Comparison of ENCODE assay signal across 12 cellular contexts in the genomic region with DNA sequence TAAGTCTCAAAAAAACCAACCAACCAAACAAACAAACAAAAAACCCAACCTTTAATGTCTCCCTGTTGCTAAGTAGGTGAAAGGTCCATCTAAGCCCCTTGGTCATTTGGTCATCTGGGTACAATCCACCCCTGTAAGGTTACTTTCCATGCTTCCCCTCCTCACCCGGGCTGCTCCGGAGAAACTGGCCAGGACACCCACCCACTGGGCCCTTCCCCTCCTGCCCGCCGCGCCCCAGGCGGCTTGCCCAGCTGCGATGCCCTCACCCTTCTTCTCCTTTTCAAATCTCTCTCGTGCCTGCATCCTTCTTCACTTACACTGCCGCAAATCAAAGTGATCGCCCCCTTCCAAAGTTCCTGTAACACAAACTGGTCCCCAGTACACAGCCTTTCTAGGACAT. TPM values are rescaled to one million over a fixed set of nuclear protein-coding genes. Genes with fewer than 3 reads are reported as not detected.
DNase-seq lines count a peak whose midpoint lies in the region; ATAC-seq and TF ChIP-seq lines count a peak whose summit lies in the region.
"Had no signal": no experiment of that assay in that cellular context is flagged by ENCODE, and none has a peak within 500 bp of the region (broad histone marks: within the 10 kb centered on the region; RNA-seq: fewer than 3 reads in every experiment).

No MANE protein-coding gene starts in this region.

- H3K4me3 ChIP-seq in GM23338, result no peak overlapping the region

- H3K27me3 ChIP-seq in GM23338 (ENCODE audit: insufficient read depth), result no peaks in the 10 kb centered on the region

- peaks cover 2% of the 10 kb centered on the region for H3K36me3 Mint-ChIP-seq in activated CD8-positive, alpha-beta memory T cell treated with anti-CD3 and anti-CD28 coated beads, Interleukin-2, amount 10 ng/mL, durations not matched to agents 7 days and 5 days
- peaks cover 6% of the 10 kb centered on the region for H3K36me3 Mint-ChIP-seq in GM23338 (ENCODE audit: low read depth)
- peaks cover 4% of the 10 kb centered on the region for H3K36me3 Mint-ChIP-seq in effector memory CD8-positive, alpha-beta T cell (ENCODE audit: insufficient read depth)
- H3K36me3 Mint-ChIP-seq in progenitor cell of endocrine pancreas (ENCODE audit: insufficient read depth), result peaks cover 7% of the 10 kb centered on the region

- DNase-seq in activated CD8-positive, alpha-beta memory T cell treated with anti-CD3 and anti-CD28 coated beads, Interleukin-2, amount 10 ng/mL, durations not matched to agents 7 days and 5 days, result no peak
- DNase-seq in activated CD8-positive, alpha-beta memory T cell treated with anti-CD3 and anti-CD28 coated beads for 24 hours, result no peak
- DNase-seq in GM23338 (ENCODE audit: low spot score) (no peak), progenitor cell of endocrine pancreas (ENCODE audit: low spot score, unreplicated experiment) (no peak), NCI-H1092 (lab: John Stamatoyannopoulos, UW) (no peak), ureter (ENCODE audit: low spot score) (no peak)
- no peak for DNase-seq in effector memory CD8-positive, alpha-beta T cell
- DNase-seq in activated CD4-positive, CD25-positive, alpha-beta regulatory T cell treated with anti-CD3 and anti-CD28 coated beads, Interleukin-2, amount 50 U/mL, for 72 hours, result no peak
- DNase-seq: H9, left ventricle myocardium superior, NCI-H1930, small intestine had no signal

- CTCF ChIA-PET in activated CD8-positive, alpha-beta memory T cell treated with anti-CD3 and anti-CD28 coated beads, Interleukin-2, amount 10 ng/mL, durations not matched to agents 7 days and 5 days (lab: Charles Lee), result no interaction called here

- no peaks in the 10 kb centered on the region for H3K36me3 ChIP-seq in GM23338 (ENCODE audit: insufficient read depth)

- peaks cover 49% of the 10 kb centered on the region for H3K79me2 ChIP-seq in GM23338 (replicated peaks; ENCODE audit: insufficient read depth)

- H3K4me2 ChIP-seq in GM23338, result no peak overlapping the region

- no peaks in the 10 kb centered on the region; the same call in 1 of the 2 replicates for H3K4me1 ChIP-seq in GM23338 (ENCODE audit: insufficient read depth)

- H3K4me1 Mint-ChIP-seq in activated CD8-positive, alpha-beta memory T cell treated with anti-CD3 and anti-CD28 coated beads, Interleukin-2, amount 10 ng/mL, durations not matched to agents 7 days and 5 days, result peaks cover 19% of the 10 kb centered on the region
- H3K4me1 Mint-ChIP-seq in GM23338 (peaks cover 6% of the 10 kb centered on the region), progenitor cell of endocrine pancreas (ENCODE audit: low read depth) (peaks cover 35% of the 10 kb centered on the region)
- H3K4me1 Mint-ChIP-seq in effector memory CD8-positive, alpha-beta T cell (ENCODE audit: low read depth in 2 of 2), result peaks cover 20 to 22% of the 10 kb centered on the region in 2 donors

- no peaks in the 10 kb centered on the region for H3K9me3 Mint-ChIP-seq in activated CD8-positive, alpha-beta memory T cell treated with anti-CD3 and anti-CD28 coated beads, Interleukin-2, amount 10 ng/mL, durations not matched to agents 7 days and 5 days (ENCODE audit: low read depth)
- H3K9me3 Mint-ChIP-seq in GM23338 (no peaks in the 10 kb centered on the region), progenitor cell of endocrine pancreas (ENCODE audit: low read depth) (no peaks in the 10 kb centered on the region)
- H3K9me3 Mint-ChIP-seq in effector memory CD8-positive, alpha-beta T cell, result no peaks in the 10 kb centered on the region
- H3K9me3 Mint-ChIP-seq: H9 had no signal

- H2AFZ ChIP-seq in GM23338, result no peak overlapping the region

- no peak for TF ChIP-seq CTCF in GM23338 (conservative IDR thresholded peaks at IDR 0.05; ENCODE audit: low read depth in 2 of 2)
- TF ChIP-seq CTCF in progenitor cell of endocrine pancreas (IDR thresholded peaks at IDR 0.05; ENCODE audit: unreplicated experiment), result no peak

- peak overlapping the region; percentile 80 for H3K4me3 Mint-ChIP-seq in activated CD8-positive, alpha-beta memory T cell treated with anti-CD3 and anti-CD28 coated beads, Interleukin-2, amount 10 ng/mL, durations not matched to agents 7 days and 5 days
- H3K4me3 Mint-ChIP-seq in GM23338 (peak overlapping the region; percentile 85; the same call in 2 of the 3 replicates), progenitor cell of endocrine pancreas (ENCODE audit: low read depth) (peak overlapping the region; percentile 86)
- peak overlapping the region in 1 of 2 donors; percentile 82 for H3K4me3 Mint-ChIP-seq in effector memory CD8-positive, alpha-beta T cell

- H3K27me3 Mint-ChIP-seq in activated CD8-positive, alpha-beta memory T cell treated with anti-CD3 and anti-CD28 coated beads, Interleukin-2, amount 10 ng/mL, durations not matched to agents 7 days and 5 days, result no peaks in the 10 kb centered on the region
- H3K27me3 Mint-ChIP-seq in GM23338 (ENCODE audit: insufficient read depth, low read depth, poor library complexity), result peaks cover 9% of the 10 kb centered on the region
- no peaks in the 10 kb centered on the region for H3K27me3 Mint-ChIP-seq in effector memory CD8-positive, alpha-beta T cell
- H3K27me3 Mint-ChIP-seq in progenitor cell of endocrine pancreas, result no peaks in the 10 kb centered on the region

- H3F3A ChIP-seq in GM23338 (replicated peaks; ENCODE audit: low read depth), result peaks cover 5% of the 10 kb centered on the region

- H3K9me2 ChIP-seq in GM23338 (ENCODE audit: insufficient read depth), result no peaks in the 10 kb centered on the region

- H3K27ac ChIP-seq in GM23338 (ENCODE audit: low read depth), result no peak overlapping the region

- no peak for ATAC-seq in activated CD8-positive, alpha-beta memory T cell treated with anti-CD3 and anti-CD28 coated beads, Interleukin-2, amount 10 ng/mL, durations not matched to agents 7 days and 5 days
- ATAC-seq in GM23338, result no peak
- no peak for ATAC-seq in effector memory CD8-positive, alpha-beta T cell (replicated peaks)
- ATAC-seq: left ventricle myocardium superior had no signal

- no peak overlapping the region for H3K27ac Mint-ChIP-seq in activated CD8-positive, alpha-beta memory T cell treated with anti-CD3 and anti-CD28 coated beads, Interleukin-2, amount 10 ng/mL, durations not matched to agents 7 days and 5 days
- H3K27ac Mint-ChIP-seq in GM23338, result no peak overlapping the region
- peak overlapping the region; percentile 5 to 22 for H3K27ac Mint-ChIP-seq in effector memory CD8-positive, alpha-beta T cell
- H3K27ac Mint-ChIP-seq in progenitor cell of endocrine pancreas, result peak overlapping the region; percentile 17

- peaks cover 10% of the 10 kb centered on the region for H4K20me1 ChIP-seq in GM23338 (replicated peaks; ENCODE audit: insufficient read depth)

TF ChIP-seq in GM23338, 12 proteins besides CTCF, POLR2A, EP300 and RAD21 (continues in another document):
- TF ChIP-seq, protein P1, sequence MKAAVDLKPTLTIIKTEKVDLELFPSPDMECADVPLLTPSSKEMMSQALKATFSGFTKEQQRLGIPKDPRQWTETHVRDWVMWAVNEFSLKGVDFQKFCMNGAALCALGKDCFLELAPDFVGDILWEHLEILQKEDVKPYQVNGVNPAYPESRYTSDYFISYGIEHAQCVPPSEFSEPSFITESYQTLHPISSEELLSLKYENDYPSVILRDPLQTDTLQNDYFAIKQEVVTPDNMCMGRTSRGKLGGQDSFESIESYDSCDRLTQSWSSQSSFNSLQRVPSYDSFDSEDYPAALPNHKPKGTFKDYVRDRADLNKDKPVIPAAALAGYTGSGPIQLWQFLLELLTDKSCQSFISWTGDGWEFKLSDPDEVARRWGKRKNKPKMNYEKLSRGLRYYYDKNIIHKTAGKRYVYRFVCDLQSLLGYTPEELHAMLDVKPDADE (IDR thresholded peaks at IDR 0.05), result no peak
- no peak for TF ChIP-seq EZH2phosphoT487 (IDR thresholded peaks at IDR 0.05; ENCODE audit: unreplicated experiment)
- TF ChIP-seq, protein P2, sequence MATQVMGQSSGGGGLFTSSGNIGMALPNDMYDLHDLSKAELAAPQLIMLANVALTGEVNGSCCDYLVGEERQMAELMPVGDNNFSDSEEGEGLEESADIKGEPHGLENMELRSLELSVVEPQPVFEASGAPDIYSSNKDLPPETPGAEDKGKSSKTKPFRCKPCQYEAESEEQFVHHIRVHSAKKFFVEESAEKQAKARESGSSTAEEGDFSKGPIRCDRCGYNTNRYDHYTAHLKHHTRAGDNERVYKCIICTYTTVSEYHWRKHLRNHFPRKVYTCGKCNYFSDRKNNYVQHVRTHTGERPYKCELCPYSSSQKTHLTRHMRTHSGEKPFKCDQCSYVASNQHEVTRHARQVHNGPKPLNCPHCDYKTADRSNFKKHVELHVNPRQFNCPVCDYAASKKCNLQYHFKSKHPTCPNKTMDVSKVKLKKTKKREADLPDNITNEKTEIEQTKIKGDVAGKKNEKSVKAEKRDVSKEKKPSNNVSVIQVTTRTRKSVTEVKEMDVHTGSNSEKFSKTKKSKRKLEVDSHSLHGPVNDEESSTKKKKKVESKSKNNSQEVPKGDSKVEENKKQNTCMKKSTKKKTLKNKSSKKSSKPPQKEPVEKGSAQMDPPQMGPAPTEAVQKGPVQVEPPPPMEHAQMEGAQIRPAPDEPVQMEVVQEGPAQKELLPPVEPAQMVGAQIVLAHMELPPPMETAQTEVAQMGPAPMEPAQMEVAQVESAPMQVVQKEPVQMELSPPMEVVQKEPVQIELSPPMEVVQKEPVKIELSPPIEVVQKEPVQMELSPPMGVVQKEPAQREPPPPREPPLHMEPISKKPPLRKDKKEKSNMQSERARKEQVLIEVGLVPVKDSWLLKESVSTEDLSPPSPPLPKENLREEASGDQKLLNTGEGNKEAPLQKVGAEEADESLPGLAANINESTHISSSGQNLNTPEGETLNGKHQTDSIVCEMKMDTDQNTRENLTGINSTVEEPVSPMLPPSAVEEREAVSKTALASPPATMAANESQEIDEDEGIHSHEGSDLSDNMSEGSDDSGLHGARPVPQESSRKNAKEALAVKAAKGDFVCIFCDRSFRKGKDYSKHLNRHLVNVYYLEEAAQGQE (IDR thresholded peaks at IDR 0.05; ENCODE audit: unreplicated experiment), result no peak
- TF ChIP-seq EZH2 (IDR thresholded peaks at IDR 0.05; ENCODE audit: low read depth, unreplicated experiment), result no peak

RNA-seq across cellular contexts. Expression of a gene that starts 2.0 kb away (rescaled TPM):
- total RNA-seq in activated CD8-positive, alpha-beta memory T cell treated with anti-CD3 and anti-CD28 coated beads, Interleukin-2, amount 10 ng/mL, durations not matched to agents 7 days and 5 days, result 10 to 100 TPM; 44.3 to 44.9 TPM
- total RNA-seq in GM23338 (2014; rRNA removed; shearing (Covaris generic)), result 31.4 and 39.4 TPM in 2 replicates
- polyA plus RNA-seq in GM23338 (2016; fragmentation: Nextera tagmentation; extraction: Ambion mirVana), result 51.0 and 53.4 TPM in 2 replicates
- total RNA-seq in progenitor cell of endocrine pancreas (50.0 and 52.0 TPM in 2 replicates), ureter (74.2 TPM)

RNA-seq across cellular contexts. Expression of a gene that starts 40.2 kb away (rescaled TPM):
- 10 to 100 TPM; 25.5 to 39.4 TPM for total RNA-seq in activated CD8-positive, alpha-beta memory T cell treated with anti-CD3 and anti-CD28 coated beads, Interleukin-2, amount 10 ng/mL, durations not matched to agents 7 days and 5 days
- total RNA-seq in GM23338 (2014; rRNA removed; shearing (Covaris generic)), result 38.6 and 41.5 TPM in 2 replicates
- 13.8 and 15.4 TPM in 2 replicates for polyA plus RNA-seq in GM23338 (2016; fragmentation: Nextera tagmentation; extraction: Ambion mirVana)
- 36.9 and 40.0 TPM in 2 replicates for total RNA-seq in progenitor cell of endocrine pancreas
- 39.4 TPM for total RNA-seq in ureter

Comparison
In these comparisons a context has a peak if more than half of its experiments do, and no peak if none do; other contexts are left out.
1. H3K27ac Mint-ChIP-seq: peak in effector memory CD8-positive, alpha-beta T cell (2 of 2) and progenitor cell of endocrine pancreas (single experiment); none in activated CD8-positive, alpha-beta memory T cell treated with anti-CD3 and anti-CD28 coated beads, Interleukin-2, amount 10 ng/mL, durations not matched to agents 7 days and 5 days (single experiment) and GM23338 (single experiment).